In genomic region chr17:47270946-47271705, GRCh38 we compare ENCODE assay signal across 22 cellular contexts. TPM values are rescaled to one million over a fixed set of nuclear protein-coding genes. Genes with fewer than 3 reads are reported as not detected.
"Had no signal": no experiment of that assay in that cellular context is flagged by ENCODE, and none has a peak within 500 bp of the region (broad histone marks: within the 10 kb centered on the region; RNA-seq: fewer than 3 reads in every experiment).

No MANE protein-coding gene starts in this region.

- ATAC-seq: activated CD4-positive, alpha-beta T cell treated with anti-CD3 and anti-CD28 coated beads for 36 hours; left colon; upper lobe of right lung had no signal

- H3K4me3 Mint-ChIP-seq: activated CD4-positive, alpha-beta T cell treated with anti-CD3 and anti-CD28 coated beads for 36 hours; activated naive CD8-positive, alpha-beta T cell; activated T-helper 1 cell treated with anti-CD3 and anti-CD28 coated beads, Interleukin-12 subunit alpha, Interleukin-12 subunit beta, Interleukin-2, Interleukin-4 antibody, amounts not matched to agents 30 ng/mL and 10 ng/mL and 1 ng/mL, durations not matched to agents 14 hours and 24 hours and 36 hours; mesothelial cell of epicardium; nephron progenitor cell; T-helper 1 cell treated with Interleukin-12 subunit alpha and Interleukin-12 subunit beta and Interleukin-4 antibody, amounts not matched to agents 30 μg/mL and 1 μg/mL, for 36 hours had no signal

- H3K27ac ChIP-seq: cardiac muscle cell, esophagus squamous epithelium, stomach, upper lobe of right lung, WERI-Rb-1 had no signal

- H3K36me3 Mint-ChIP-seq: mesothelial cell of epicardium had no signal

- H3K4me3 ChIP-seq: cardiac muscle cell, esophagus squamous epithelium, lung, stomach, upper lobe of right lung had no signal

- H3K4me1 Mint-ChIP-seq: activated CD4-positive, alpha-beta T cell treated with anti-CD3 and anti-CD28 coated beads for 36 hours had no signal

- H3K27me3 Mint-ChIP-seq: activated CD4-positive, alpha-beta T cell treated with anti-CD3 and anti-CD28 coated beads for 36 hours had no signal

- H3K36me3 ChIP-seq: cardiac muscle cell, esophagus squamous epithelium, stomach, upper lobe of right lung, WERI-Rb-1 had no signal

- DNase-seq: activated CD4-positive, alpha-beta T cell treated with anti-CD3 and anti-CD28 coated beads for 36 hours; activated CD4-positive, alpha-beta T cell treated with anti-CD3 and anti-CD28 coated beads, Interleukin-2, amount 50 U/mL, for 48 hours; activated gamma-delta T cell treated with Interleukin-2 at 50 U/mL for 16 hours; activated T-cell treated with anti-CD3 and anti-CD28 coated beads for 4 hours; amniotic stem cell; dermis blood vessel endothelial cell; effector memory CD4-positive, alpha-beta T cell; esophagus squamous epithelium; left colon; nephron progenitor cell; occipital lobe; posterior cingulate gyrus; stomach; upper lobe of right lung; WERI-Rb-1 had no signal

- H3K27ac Mint-ChIP-seq: activated CD4-positive, alpha-beta T cell treated with anti-CD3 and anti-CD28 coated beads for 36 hours; activated naive CD8-positive, alpha-beta T cell; activated T-helper 1 cell treated with anti-CD3 and anti-CD28 coated beads, Interleukin-12 subunit alpha, Interleukin-12 subunit beta, Interleukin-2, Interleukin-4 antibody, amounts not matched to agents 30 ng/mL and 10 ng/mL and 1 ng/mL, durations not matched to agents 14 hours and 24 hours and 36 hours; mesothelial cell of epicardium; nephron progenitor cell; T-helper 1 cell treated with Interleukin-12 subunit alpha and Interleukin-12 subunit beta and Interleukin-4 antibody, amounts not matched to agents 30 μg/mL and 1 μg/mL, for 36 hours had no signal

- H3K9me3 ChIP-seq: esophagus squamous epithelium, stomach, upper lobe of right lung had no signal

- FAIRE-seq: endothelial cell of umbilical vein had no signal

- H3K27me3 ChIP-seq: cardiac muscle cell, esophagus squamous epithelium, stomach, upper lobe of right lung had no signal

RNA-seq across cellular contexts. Expression of gene ITGB3, which starts 17.5 kb away (rescaled TPM):
- total RNA-seq: activated T-helper 1 cell treated with anti-CD3 and anti-CD28 coated beads, Interleukin-12 subunit alpha, Interleukin-12 subunit beta, Interleukin-2, Interleukin-4 antibody, amounts not matched to agents 30 ng/mL and 10 ng/mL and 1 ng/mL, durations not matched to agents 14 hours and 24 hours and 36 hours had no signal
